Comparison of ENCODE assay signal across 19 cellular contexts in the genomic region with DNA sequence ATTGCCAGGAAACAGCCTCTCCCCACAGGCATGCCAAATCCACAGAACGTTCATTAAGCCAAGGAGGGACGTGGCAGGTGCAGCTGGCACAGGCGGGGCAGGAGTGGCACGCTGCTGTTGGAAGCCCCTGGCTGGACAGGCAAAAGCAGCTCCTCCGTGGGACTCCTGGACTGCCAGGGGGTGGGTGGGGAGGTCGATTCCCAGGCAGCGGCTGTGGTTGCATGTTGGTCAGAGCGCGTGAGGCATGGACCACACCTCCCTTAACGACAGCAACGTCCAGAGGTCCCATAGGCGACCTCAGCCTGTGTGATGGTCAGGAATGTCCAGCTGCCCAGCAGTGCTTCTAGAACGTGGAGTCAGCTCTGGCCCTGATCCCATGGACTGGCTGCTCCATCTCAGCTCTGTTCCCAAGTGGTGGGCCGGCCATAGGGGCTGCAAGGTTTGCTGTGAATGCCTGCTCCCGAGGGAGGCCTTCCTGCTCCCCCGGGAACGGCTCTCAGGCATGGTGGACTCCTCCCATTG. TPM values are rescaled to one million over a fixed set of nuclear protein-coding genes. Genes with fewer than 3 reads are reported as not detected.
A peak's percentile ranks its signal among the peaks of the same experiment; 100 is the strongest.
DNase-seq lines count a peak whose midpoint lies in the region; ATAC-seq lines count a peak whose summit lies in the region.
"Had no signal": no experiment of that assay in that cellular context is flagged by ENCODE, and none has a peak within 500 bp of the region (broad histone marks: within the 10 kb centered on the region; RNA-seq: fewer than 3 reads in every experiment).

No MANE protein-coding gene starts in this region.

- no peak for ATAC-seq in right cardiac atrium
- no peak for ATAC-seq in left ventricle myocardium superior
- ATAC-seq in GM18868 (IDR thresholded peaks at IDR 0.05; ENCODE audit: unreplicated experiment), result no peak
- ATAC-seq: CD8-positive, alpha-beta T cell had no signal

- no peak overlapping the region for H3K27ac ChIP-seq in right cardiac atrium (ENCODE audit: low read length)
- H3K27ac ChIP-seq: 22Rv1 had no signal

- intact Hi-C loops in right cardiac atrium (cut with DNase I) (no loop called here), left ventricle myocardium superior (cut with micrococcal nuclease) (no loop called here)

- H3K27me3 ChIP-seq in right cardiac atrium (ENCODE audit: control insufficient read depth, insufficient read depth), result no peaks in the 10 kb centered on the region

- H3K4me1 ChIP-seq in right cardiac atrium (ENCODE audit: control insufficient read depth, insufficient read depth, low read length), result no peaks in the 10 kb centered on the region

- H3K9me3 ChIP-seq in right cardiac atrium (ENCODE audit: control insufficient read depth, low read length), result no peaks in the 10 kb centered on the region

- 64% methylated on average over 17 of the region's 17 CpGs for WGBS in right cardiac atrium

- H3K4me3 ChIP-seq in right cardiac atrium (ENCODE audit: low read length), result no peak overlapping the region

- DNase-seq in NCI-H1092 treated with DMSO at 0.1 percent for 48 hours (lab: John Stamatoyannopoulos, UW), result peak; percentile 14
- no peak for DNase-seq in NCI-H1092 (lab: John Stamatoyannopoulos, UW)
- peak; percentile 7 to 38 (median 11) for DNase-seq in right cardiac atrium
- no peak for DNase-seq in left ventricle myocardium superior
- DNase-seq in myocyte (ENCODE audit: low read depth), result peak; percentile 86
- no peak for DNase-seq in NCI-H345 (lab: John Stamatoyannopoulos, UW)
- no peak for DNase-seq in ureter (ENCODE audit: low spot score)
- DNase-seq: CD8-positive, alpha-beta T cell; COR-L47; DMS153; DMS79 treated with DMSO at 0.1 percent for 48 hours; GDM1; HFFc6 had no signal

RNA-seq across cellular contexts. Expression of gene SLC6A19, which starts 6.9 kb away (rescaled TPM):
- total RNA-seq in right cardiac atrium (not detected), left ventricle myocardium superior (not detected), myocyte (0.31 TPM in 1 of 2 replicates, not detected in the other), ureter (not detected)
- not detected for polyA plus RNA-seq in right cardiac atrium
- not detected for polyA plus RNA-seq in myocyte (2012)
- total RNA-seq: A673; CD8-positive, alpha-beta T cell; H4; HFFc6 had no signal
- polyA plus RNA-seq: BJ, CD14-positive monocyte had no signal

RNA-seq across cellular contexts. Expression of gene SLC6A18, which starts 16.9 kb away (rescaled TPM):
- total RNA-seq in right cardiac atrium (not detected), left ventricle myocardium superior (not detected), myocyte (not detected in 2 replicates), ureter (not detected)
- not detected for polyA plus RNA-seq in right cardiac atrium
- polyA plus RNA-seq in myocyte (2012), result not detected
- total RNA-seq: A673; CD8-positive, alpha-beta T cell; H4; HFFc6 had no signal
- polyA plus RNA-seq: BJ, CD14-positive monocyte had no signal

Comparison
In these comparisons a context has a peak if more than half of its experiments do, and no peak if none do; other contexts are left out.
1. DNase-seq: peak in NCI-H1092 treated with DMSO at 0.1 percent for 48 hours (single experiment), right cardiac atrium (3 of 3) and myocyte (single experiment); none in NCI-H1092 (single experiment), left ventricle myocardium superior (single experiment), NCI-H345 (single experiment) and ureter (single experiment).